26 cellular contexts compared by ENCODE assay signal in the genomic region with DNA sequence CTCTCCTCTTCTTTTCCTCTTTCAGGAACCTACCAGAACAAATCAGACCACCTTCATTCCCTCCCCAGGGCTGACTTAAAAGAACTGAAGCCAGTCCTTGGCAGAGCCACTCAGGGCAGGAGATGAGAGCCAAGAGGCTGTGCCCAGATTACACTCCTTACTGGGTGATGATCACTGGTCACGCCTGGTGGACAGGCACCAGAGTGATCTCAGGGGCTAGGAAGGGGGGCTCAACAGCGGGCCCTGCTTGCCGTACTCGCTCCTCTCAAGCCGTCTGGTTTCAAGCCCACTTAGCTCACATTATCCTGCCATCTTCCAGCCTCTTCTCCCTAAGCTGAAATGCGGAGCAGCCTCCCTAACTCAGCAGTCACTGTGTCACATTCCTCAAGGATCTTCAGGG. TPM values are rescaled to one million over a fixed set of nuclear protein-coding genes. Genes with fewer than 3 reads are reported as not detected.
DNase-seq lines count a peak whose midpoint lies in the region; ATAC-seq and TF ChIP-seq lines count a peak whose summit lies in the region.
"Had no signal": no experiment of that assay in that cellular context is flagged by ENCODE, and none has a peak within 500 bp of the region (broad histone marks: within the 10 kb centered on the region; RNA-seq: fewer than 3 reads in every experiment).

No MANE protein-coding gene starts in this region.

- no peak for ATAC-seq in activated CD8-positive, alpha-beta T cell treated with anti-CD3 and anti-CD28 coated beads for 36 hours
- no peak for ATAC-seq in activated CD4-positive, CD25-positive, alpha-beta regulatory T cell treated with anti-CD3 and anti-CD28 coated beads, Interleukin-2, amount 50 U/mL, for 24 hours
- ATAC-seq: left lung; naive thymus-derived CD4-positive, alpha-beta T cell; right lobe of liver had no signal

- H3K9me3 Mint-ChIP-seq in activated CD8-positive, alpha-beta T cell treated with anti-CD3 and anti-CD28 coated beads for 36 hours, result no peaks in the 10 kb centered on the region
- H3K9me3 Mint-ChIP-seq: activated CD4-positive, alpha-beta memory T cell treated with anti-CD3 and anti-CD28 coated beads, Interleukin-2, amount 10 ng/mL, durations not matched to agents 7 days and 5 days; H9; immature natural killer cell; T-helper 1 cell treated with Interleukin-12 subunit alpha and Interleukin-12 subunit beta and Interleukin-4 antibody, amounts not matched to agents 30 μg/mL and 1 μg/mL, for 36 hours had no signal

- peaks cover 4 to 13% of the 10 kb centered on the region in 2 donors for H3K4me1 ChIP-seq in ascending aorta
- peaks cover 11% of the 10 kb centered on the region for H3K4me1 ChIP-seq in mesenchymal stem cell (ENCODE audit: control insufficient read depth, insufficient read depth, low read depth, low read length)
- H3K4me1 ChIP-seq in skeletal muscle tissue (ENCODE audit: control insufficient read depth in 3 of 3, insufficient read depth in 3 of 3, low read length in 3 of 3), result peaks cover 28 to 47% (median 29%) of the 10 kb centered on the region in 3 donors

- H2BK15ac ChIP-seq in mesenchymal stem cell (ENCODE audit: low read depth, poor library complexity, severe bottlenecking), result peak overlapping the region; percentile 13

- DNase-seq in DMS79 treated with DMSO at 0.1 percent for 48 hours (lab: John Stamatoyannopoulos, UW), result peak; percentile 2
- DNase-seq in DMS79 (lab: John Stamatoyannopoulos, UW), result no peak
- no peak for DNase-seq in ascending aorta (ENCODE audit: low spot score in 2 of 2)
- DNase-seq in mesenchymal stem cell, result no peak
- DNase-seq in activated CD8-positive, alpha-beta T cell treated with anti-CD3 and anti-CD28 coated beads for 36 hours, result no peak
- DNase-seq in activated effector memory CD4-positive, alpha-beta T cell treated with Interleukin-2 at 50 U/mL for 16 hours, result no peak
- DNase-seq: activated CD4-positive, alpha-beta memory T cell treated with anti-CD3 and anti-CD28 coated beads, Interleukin-2, amount 10 ng/mL, durations not matched to agents 7 days and 5 days; activated CD4-positive, alpha-beta T cell treated with anti-CD3 and anti-CD28 coated beads for 1 hour; central memory CD4-positive, alpha-beta T cell; H9; immature natural killer cell; left lung; MG63; naive thymus-derived CD4-positive, alpha-beta T cell; NCI-H2029 treated with DMSO at 0.1 percent for 48 hours; NCI-H345; NCI-H748 treated with DMSO at 0.1 percent for 48 hours; RPMI8226; stimulated activated CD4-positive, alpha-beta T cell treated with anti-CD3 and anti-CD28 coated beads, Interleukin-12 subunit alpha, Interleukin-12 subunit beta, amount 100 ng/mL, for 4 hours; stimulated activated CD4-positive, alpha-beta T cell treated with anti-CD3 and anti-CD28 coated beads, Interleukin-4, amount 100 ng/mL, for 1 hour had no signal

- H2BK5ac ChIP-seq in mesenchymal stem cell (ENCODE audit: low read depth, low read length, poor library complexity, severe bottlenecking), result no peak overlapping the region

- no peak overlapping the region for H3K14ac ChIP-seq in mesenchymal stem cell (ENCODE audit: low read length in 2 of 2)

- POLR2A ChIA-PET in activated CD8-positive, alpha-beta T cell treated with anti-CD3 and anti-CD28 coated beads for 36 hours (lab: Charles Lee), result no interaction called here

- H3K9ac ChIP-seq in mesenchymal stem cell (ENCODE audit: low read length), result no peak overlapping the region
- H3K9ac ChIP-seq in skeletal muscle tissue (ENCODE audit: low read depth in 1 of 3, low read length in 3 of 3), result peak overlapping the region; percentile 27 to 51 (median 42)

- peaks cover 31% of the 10 kb centered on the region for H3K4me1 Mint-ChIP-seq in activated CD8-positive, alpha-beta T cell treated with anti-CD3 and anti-CD28 coated beads for 36 hours (ENCODE audit: low read depth)

- WGBS in mesenchymal stem cell, result 72% methylated on average over 6 of the region's 6 CpGs

- peak overlapping the region; percentile 15 for H4K91ac ChIP-seq in mesenchymal stem cell (ENCODE audit: low read length)

- H2AK5ac ChIP-seq in mesenchymal stem cell (ENCODE audit: low read length, severe bottlenecking), result no peak overlapping the region

- no peak overlapping the region for H2BK120ac ChIP-seq in mesenchymal stem cell (ENCODE audit: low read depth, low read length)

- H3K18ac ChIP-seq in mesenchymal stem cell (ENCODE audit: low read depth in 1 of 2, low read length in 2 of 2), result no peak overlapping the region

- no peak overlapping the region for H2AFZ ChIP-seq in mesenchymal stem cell (ENCODE audit: low read depth, low read length)

- intact Hi-C loops in ascending aorta (cut with DNase I), result loop anchor here (5.0 to 10.0 kb wide), 2 partner anchors 254 to 854 kb away; partner anchors contain the start of genes MTHFS and TLNRD1
- intact Hi-C loops in activated CD8-positive, alpha-beta T cell treated with anti-CD3 and anti-CD28 coated beads for 36 hours (cut with micrococcal nuclease), result no loop called here

- H4K8ac ChIP-seq in mesenchymal stem cell (ENCODE audit: low read length), result no peak overlapping the region

- H3K27ac ChIP-seq in ascending aorta, result peak overlapping the region; percentile 73 to 83
- H3K27ac ChIP-seq in mesenchymal stem cell (ENCODE audit: low read length, poor library complexity, severe bottlenecking), result no peak overlapping the region
- peak overlapping the region; percentile 76 for H3K27ac ChIP-seq in skeletal muscle tissue (ENCODE audit: low read depth, low read length)
- H3K27ac ChIP-seq: 22Rv1 had no signal

- H3K36me3 ChIP-seq in ascending aorta (no peaks in the 10 kb centered on the region), mesenchymal stem cell (ENCODE audit: control insufficient read depth in 1 of 2, insufficient read depth in 2 of 2, low read depth in 1 of 2, low read length in 2 of 2) (peaks cover 0 to 3% of the 10 kb centered on the region in 2 experiments), skeletal muscle tissue (ENCODE audit: control insufficient read depth in 3 of 3, insufficient read depth in 3 of 3, low read length in 3 of 3) (no peaks in the 10 kb centered on the region)
- H3K36me3 ChIP-seq: left lung, right lobe of liver had no signal

- no peaks in the 10 kb centered on the region for H3K27me3 Mint-ChIP-seq in activated CD8-positive, alpha-beta T cell treated with anti-CD3 and anti-CD28 coated beads for 36 hours

- TF ChIP-seq CTCF in ascending aorta (IDR thresholded peaks at IDR 0.05), result no peak
- no peak for TF ChIP-seq CTCF in activated CD8-positive, alpha-beta T cell treated with anti-CD3 and anti-CD28 coated beads for 36 hours (IDR thresholded peaks at IDR 0.05)

- H3K27ac Mint-ChIP-seq in activated CD8-positive, alpha-beta T cell treated with anti-CD3 and anti-CD28 coated beads for 36 hours, result no peak overlapping the region
- H3K27ac Mint-ChIP-seq: H9, mesothelial cell of epicardium had no signal

- H3K9me3 ChIP-seq in ascending aorta, result no peaks in the 10 kb centered on the region
- H3K9me3 ChIP-seq in mesenchymal stem cell (ENCODE audit: control insufficient read depth, low read length), result no peaks in the 10 kb centered on the region
- no peaks in the 10 kb centered on the region for H3K9me3 ChIP-seq in skeletal muscle tissue (ENCODE audit: control insufficient read depth in 3 of 3, low read length in 3 of 3)
- H3K9me3 ChIP-seq: left lung, MG63, right lobe of liver had no signal

- H3K79me1 ChIP-seq in mesenchymal stem cell (replicated peaks; ENCODE audit: low read length, poor library complexity, severe bottlenecking), result peaks cover 18% of the 10 kb centered on the region

- CTCF ChIA-PET in activated CD8-positive, alpha-beta T cell treated with anti-CD3 and anti-CD28 coated beads for 36 hours (lab: Charles Lee), result interaction anchor here (1.0 kb wide), 1 partner anchor 10 kb away, joined by 3 read pairs; no protein-coding TSS in a partner anchor

- H3K23ac ChIP-seq in mesenchymal stem cell (ENCODE audit: low read length in 2 of 2), result peak overlapping the region in 1 of 2 experiments; percentile 2

- H2BK12ac ChIP-seq in mesenchymal stem cell (ENCODE audit: low read length in 2 of 2), result no peak overlapping the region

- H3K4me3 Mint-ChIP-seq in activated CD8-positive, alpha-beta T cell treated with anti-CD3 and anti-CD28 coated beads for 36 hours, result no peak overlapping the region

- H3K4me3 ChIP-seq in ascending aorta (no peak overlapping the region), mesenchymal stem cell (ENCODE audit: insufficient read depth in 1 of 2, low read depth in 1 of 2, low read length in 2 of 2) (no peak overlapping the region), skeletal muscle tissue (ENCODE audit: low read length in 3 of 3) (peak overlapping the region; percentile 56 to 83 (median 79))

- peak overlapping the region in 1 of 2 experiments; percentile 24 for H3K4ac ChIP-seq in mesenchymal stem cell (ENCODE audit: low read depth in 1 of 2, low read length in 2 of 2)

- peaks cover 5% of the 10 kb centered on the region for H3K36me3 Mint-ChIP-seq in activated CD8-positive, alpha-beta T cell treated with anti-CD3 and anti-CD28 coated beads for 36 hours (ENCODE audit: low read depth)
- H3K36me3 Mint-ChIP-seq: mesothelial cell of epicardium had no signal

- H3K27me3 ChIP-seq in ascending aorta, result no peaks in the 10 kb centered on the region
- H3K27me3 ChIP-seq in mesenchymal stem cell (ENCODE audit: control insufficient read depth in 1 of 2, insufficient read depth in 1 of 2, low read length in 2 of 2), result no peaks in the 10 kb centered on the region
- H3K27me3 ChIP-seq in skeletal muscle tissue (ENCODE audit: control insufficient read depth in 3 of 3, insufficient read depth in 3 of 3, low read length in 3 of 3), result no peaks in the 10 kb centered on the region
- H3K27me3 ChIP-seq: left lung, MG63, right lobe of liver had no signal

- no peak overlapping the region for H3K4me2 ChIP-seq in mesenchymal stem cell (ENCODE audit: low read length, poor library complexity, severe bottlenecking)

RNA-seq across cellular contexts. Expression of gene FAH, which starts 1.7 kb away (rescaled TPM):
- 23.4 TPM for total RNA-seq in ascending aorta
- polyA plus RNA-seq in mesenchymal stem cell (2013, experiment 1 of 2), result 41.7 TPM
- polyA plus RNA-seq in mesenchymal stem cell (2013, experiment 2 of 2), result 41.9 TPM
- total RNA-seq in skeletal muscle tissue, result 13.6 TPM
- total RNA-seq in activated CD8-positive, alpha-beta T cell treated with anti-CD3 and anti-CD28 coated beads for 36 hours, result 10 to 100 TPM; 58.9 to 61.0 TPM

Comparison
In these comparisons a context has a peak if more than half of its experiments do, and no peak if none do; other contexts are left out.
1. H3K4me3 ChIP-seq: peak in skeletal muscle tissue (3 of 3); none in ascending aorta (0 of 2) and mesenchymal stem cell (0 of 2).